Comparison of ENCODE assay signal across 17 cellular contexts in genomic region chr11:75840560-75840959, GRCh38.
"Had no signal": no experiment of that assay in that cellular context is flagged by ENCODE, and none has a peak within 500 bp of the region (broad histone marks: within the 10 kb centered on the region; RNA-seq: fewer than 3 reads in every experiment).

No MANE protein-coding gene starts in this region.

- H3K27me3 ChIP-seq: dorsolateral prefrontal cortex, hepatocyte had no signal

- H3K9me3 ChIP-seq: left ventricle myocardium inferior had no signal

- H3K9me3 Mint-ChIP-seq: activated naive CD4-positive, alpha-beta T cell treated with anti-CD3 and anti-CD28 coated beads, Interleukin-2, amount 50 U/mL, for 72 hours; nephron had no signal

- H3K4me3 ChIP-seq: dorsolateral prefrontal cortex, hepatocyte, left ventricle myocardium inferior, skin epidermis had no signal

- H3K4me3 Mint-ChIP-seq: nephron had no signal

- H3K36me3 Mint-ChIP-seq: activated naive CD4-positive, alpha-beta T cell treated with anti-CD3 and anti-CD28 coated beads, Interleukin-2, amount 50 U/mL, for 72 hours had no signal

- H3K27ac Mint-ChIP-seq: activated naive CD4-positive, alpha-beta T cell treated with anti-CD3 and anti-CD28 coated beads, Interleukin-2, amount 50 U/mL, for 72 hours had no signal

- DNase-seq: activated CD4-positive, CD25-positive, alpha-beta regulatory T cell treated with anti-CD3 and anti-CD28 coated beads, Interleukin-2, amount 50 U/mL, for 72 hours; activated T-cell treated with anti-CD3 and anti-CD28 coated beads for 4 hours; amygdala; dorsolateral prefrontal cortex; kidney; left ventricle myocardium inferior; mesendoderm; nucleus accumbens; right cardiac atrium; stimulated activated CD4-positive, alpha-beta T cell treated with anti-CD3 and anti-CD28 coated beads, Interleukin-15, amount 100 ng/mL, for 24 hours; stimulated activated CD4-positive, alpha-beta T cell treated with anti-CD3 and anti-CD28 coated beads, Interleukin-4, amount 100 ng/mL, for 1 hour; stimulated activated naive CD8-positive, alpha-beta T cell treated with anti-CD3 and anti-CD28 coated beads, Interleukin-15, Interleukin-2, amounts not matched to agents 100 U/mL and 50 U/mL, for 24 hours; T-helper 1 cell had no signal

- H3K27ac ChIP-seq: dorsolateral prefrontal cortex, hepatocyte, left ventricle myocardium inferior, skin epidermis had no signal
